Comparison of ENCODE assay signal across 8 cellular contexts in genomic region chr17:12256380-12256995, GRCh38.
A peak's percentile ranks its signal among the peaks of the same experiment; 100 is the strongest.
DNase-seq lines count a peak whose midpoint lies in the region; ATAC-seq, FAIRE-seq and TF ChIP-seq lines count a peak whose summit lies in the region.

No MANE protein-coding gene starts in this region.

- TF ChIP-seq CTCF in brain microvascular endothelial cell (IDR thresholded peaks at IDR 0.05; ENCODE audit: low read depth, low read length, missing control alignments) (peak; percentile 74), kidney (IDR thresholded peaks at IDR 0.05; ENCODE audit: borderline replicate concordance, extremely low read depth, insufficient read depth) (peak; percentile 67), tibial artery (IDR thresholded peaks at IDR 0.05) (peak; percentile 81 to 85)
- no peak for TF ChIP-seq CTCF in CD4-positive, alpha-beta T cell (IDR thresholded peaks at IDR 0.05)

- no peak overlapping the region for H3K27ac ChIP-seq in brain microvascular endothelial cell
- no peak overlapping the region for H3K27ac ChIP-seq in kidney (ENCODE audit: low read depth in 2 of 2, low read length in 2 of 2)
- no peak overlapping the region for H3K27ac ChIP-seq in tibial artery
- no peak overlapping the region for H3K27ac ChIP-seq in CD4-positive, alpha-beta T cell (ENCODE audit: low read depth, low read length)

- H3K36me3 Mint-ChIP-seq in CD4-positive, alpha-beta T cell (ENCODE audit: low read depth), result no peaks in the 10 kb centered on the region

- peak; percentile 90 for FAIRE-seq in kidney (lab: Jason Lieb, UNC)

- H3K4me1 ChIP-seq in kidney (ENCODE audit: control insufficient read depth in 1 of 2, insufficient read depth in 1 of 2, low read depth in 1 of 2, low read length in 2 of 2), result no peaks in the 10 kb centered on the region
- peaks cover 0 to 14% (median 0%) of the 10 kb centered on the region in 4 donors for H3K4me1 ChIP-seq in tibial artery

- no peaks in the 10 kb centered on the region for H3K27me3 ChIP-seq in H7 (ENCODE audit: control insufficient read depth, insufficient read depth, low read length)
- H3K27me3 ChIP-seq in brain microvascular endothelial cell (replicated peaks), result no peaks in the 10 kb centered on the region
- no peaks in the 10 kb centered on the region for H3K27me3 ChIP-seq in tibial artery
- peaks cover 4% of the 10 kb centered on the region for H3K27me3 ChIP-seq in CD4-positive, alpha-beta T cell (ENCODE audit: control insufficient read depth, insufficient read depth, low read length)

- POLR2A ChIA-PET in CD4-positive, alpha-beta T cell (lab: Charles Lee), result no interaction called here

- ATAC-seq in CD4-positive, alpha-beta T cell (ENCODE audit: poor library complexity), result no peak

- CTCF ChIA-PET in CD4-positive, alpha-beta T cell (lab: Charles Lee), result no interaction called here

- H3K9ac ChIP-seq in kidney (ENCODE audit: low read length in 2 of 2), result no peak overlapping the region

- no peaks in the 10 kb centered on the region for H3K36me3 ChIP-seq in H7 (replicated peaks; ENCODE audit: control insufficient read depth, insufficient read depth, low read length)
- no peaks in the 10 kb centered on the region for H3K36me3 ChIP-seq in brain microvascular endothelial cell (replicated peaks)
- H3K36me3 ChIP-seq in kidney (ENCODE audit: control insufficient read depth in 1 of 2, insufficient read depth in 2 of 2, low read length in 2 of 2), result no peaks in the 10 kb centered on the region
- H3K36me3 ChIP-seq in tibial artery, result no peaks in the 10 kb centered on the region

- no peak overlapping the region for H3K27ac Mint-ChIP-seq in CD4-positive, alpha-beta T cell

- intact Hi-C loops in kidney (cut with DNase I), result loop anchor here (5.0 kb wide), 1 partner anchor 411 kb away; the partner anchor contains the start of gene MYOCD
- intact Hi-C loops in tibial artery (cut with DNase I; ENCODE audit: low total_unique reads), result loop anchor here (2.0 to 5.0 kb wide), 2 partner anchors 291 to 416 kb away; no protein-coding TSS in a partner anchor
- intact Hi-C loops in CD4-positive, alpha-beta T cell (cut with DNase I, micrococcal nuclease), result no loop called here

- H3K4me1 Mint-ChIP-seq in CD4-positive, alpha-beta T cell (ENCODE audit: low read depth), result no peaks in the 10 kb centered on the region

- no peak overlapping the region for H3K4me3 Mint-ChIP-seq in CD4-positive, alpha-beta T cell

- H3K9me3 ChIP-seq in kidney (ENCODE audit: control insufficient read depth in 1 of 2, low read length in 2 of 2), result no peaks in the 10 kb centered on the region
- no peaks in the 10 kb centered on the region for H3K9me3 ChIP-seq in tibial artery
- no peaks in the 10 kb centered on the region for H3K9me3 ChIP-seq in CD4-positive, alpha-beta T cell (ENCODE audit: control insufficient read depth, low read length)

- peak; percentile 84 for DNase-seq in EH (ENCODE audit: low read depth)
- DNase-seq in H7, result peak; percentile 41
- DNase-seq in NCI-H345 treated with DMSO at 0.1 percent for 48 hours (lab: John Stamatoyannopoulos, UW; ENCODE audit: unreplicated experiment), result peak; percentile 7
- DNase-seq in brain microvascular endothelial cell, result peak; percentile 43
- no peak for DNase-seq in kidney
- peak in 1 of 2 donors; percentile 39 for DNase-seq in tibial artery
- DNase-seq in CD4-positive, alpha-beta T cell, result no peak
- DNase-seq in NCI-H774 (lab: John Stamatoyannopoulos, UW), result no peak

- H3K27me3 Mint-ChIP-seq in CD4-positive, alpha-beta T cell, result no peaks in the 10 kb centered on the region

- H3K4me3 ChIP-seq in H7 (ENCODE audit: insufficient read depth, low read depth, low read length), result no peak overlapping the region
- no peak overlapping the region for H3K4me3 ChIP-seq in brain microvascular endothelial cell (ENCODE audit: low read depth, low read length)
- no peak overlapping the region for H3K4me3 ChIP-seq in kidney (ENCODE audit: low read length in 2 of 2)
- no peak overlapping the region for H3K4me3 ChIP-seq in tibial artery

- no peaks in the 10 kb centered on the region for H3K9me3 Mint-ChIP-seq in CD4-positive, alpha-beta T cell

- in situ Hi-C loops in brain microvascular endothelial cell (cut with HindIII; ENCODE audit: low pct_ligation_motif_present, low sequenced_read_pairs), result no loop called here

Comparison
In these comparisons a context has a peak if more than half of its experiments do, and no peak if none do; other contexts are left out.
1. DNase-seq: peak in EH (single experiment), H7 (single experiment), NCI-H345 treated with DMSO at 0.1 percent for 48 hours (single experiment) and brain microvascular endothelial cell (single experiment); none in kidney (single experiment), CD4-positive, alpha-beta T cell (0 of 10) and NCI-H774 (single experiment).
2. intact Hi-C loops: an anchor here in kidney (5.0 kb wide) and tibial artery (2.0 to 5.0 kb wide); none called in CD4-positive, alpha-beta T cell.